1 cellular context compared by ENCODE assay signal in genomic region chr19:45444318-45445041, GRCh38.
A peak's percentile ranks its signal among the peaks of the same experiment; 100 is the strongest.
TF ChIP-seq lines count a peak whose summit lies in the region.

No MANE protein-coding gene starts in this region.

TF ChIP-seq in HepG2, 621 proteins besides CTCF, POLR2A, EP300 and RAD21 (continued from another document):
- TF ChIP-seq THAP9 (CRISPR knock-in tag; IDR thresholded peaks at IDR 0.05; ENCODE audit: borderline replicate concordance): peak; percentile 19; the same call in 1 of the 2 replicates
- 0 out of 2 replicates have a peak, but pooled peaks have one; percentile 17 for TF ChIP-seq RFX5 (IDR thresholded peaks at IDR 0.05; ENCODE audit: low read depth, low read length)
- no peak for TF ChIP-seq CENPX (CRISPR knock-in tag; IDR thresholded peaks at IDR 0.05)
- TF ChIP-seq KDM2A (CRISPR knock-in tag; IDR thresholded peaks at IDR 0.05; ENCODE audit: borderline replicate concordance, low read depth): peak; percentile 31; the same call in 1 of the 2 replicates
- peak; percentile 71; the same call in 1 of the 2 replicates for TF ChIP-seq ZNF777 (CRISPR knock-in tag; IDR thresholded peaks at IDR 0.05)
- peak; percentile 43; the same call in 1 of the 2 replicates for TF ChIP-seq SALL1 (CRISPR knock-in tag; IDR thresholded peaks at IDR 0.05)
- TF ChIP-seq NRL (CRISPR knock-in tag; IDR thresholded peaks at IDR 0.05; ENCODE audit: borderline replicate concordance): peak; percentile 43; the same call in 1 of the 2 replicates
- TF ChIP-seq ZNF790 (CRISPR knock-in tag; IDR thresholded peaks at IDR 0.05; ENCODE audit: borderline replicate concordance): no peak
- TF ChIP-seq SMAD9 (CRISPR knock-in tag; IDR thresholded peaks at IDR 0.05): no peak
- 0 out of 2 replicates have a peak, but pooled peaks have one; percentile 77 for TF ChIP-seq ZBTB46 (CRISPR knock-in tag; IDR thresholded peaks at IDR 0.05; ENCODE audit: borderline replicate concordance)
- TF ChIP-seq SIX4 (CRISPR knock-in tag; IDR thresholded peaks at IDR 0.05): no peak
- 0 out of 2 replicates have a peak, but pooled peaks have one; percentile 26 for TF ChIP-seq SNAPC4 (CRISPR knock-in tag; IDR thresholded peaks at IDR 0.05)
- TF ChIP-seq ZNF275 (CRISPR knock-in tag; IDR thresholded peaks at IDR 0.05; ENCODE audit: borderline replicate concordance): no peak
- TF ChIP-seq ZFP82 (CRISPR knock-in tag; IDR thresholded peaks at IDR 0.05; ENCODE audit: borderline replicate concordance): no peak
- TF ChIP-seq SPEN (CRISPR knock-in tag; IDR thresholded peaks at IDR 0.05; ENCODE audit: low read depth): peak; percentile 71
- no peak for TF ChIP-seq ZNF264 (CRISPR knock-in tag; IDR thresholded peaks at IDR 0.05)
